In the genomic region with DNA sequence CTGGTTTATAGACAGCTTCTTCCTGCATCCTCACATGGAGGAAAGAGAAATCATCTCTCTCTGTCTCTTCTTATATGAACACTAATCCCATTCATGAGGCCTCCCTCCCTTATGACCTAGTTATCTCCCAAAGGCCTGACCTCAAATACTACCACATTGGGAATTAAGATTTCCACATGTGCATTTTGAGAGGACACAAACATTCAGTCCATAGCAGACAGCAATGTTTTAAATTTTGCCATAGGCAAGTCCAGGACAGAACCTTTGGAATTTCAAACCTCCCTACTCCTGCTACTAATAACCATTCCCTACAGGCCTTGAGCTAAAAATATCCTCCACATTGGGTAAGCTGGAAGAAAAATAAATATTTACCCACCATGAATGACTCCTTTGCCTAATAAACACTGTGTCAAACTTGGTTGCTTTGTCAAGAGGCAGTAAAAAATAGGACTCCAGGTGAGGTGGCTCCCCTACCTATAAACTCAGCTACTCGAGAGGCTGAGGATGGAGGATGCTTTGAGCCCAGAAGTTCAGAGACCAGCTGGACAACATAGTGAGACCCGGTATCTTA, we compare ENCODE assay signal across 19 cellular contexts.
DNase-seq lines count a peak whose midpoint lies in the region; ATAC-seq and TF ChIP-seq lines count a peak whose summit lies in the region.
"Had no signal": no experiment of that assay in that cellular context is flagged by ENCODE, and none has a peak within 500 bp of the region (broad histone marks: within the 10 kb centered on the region; RNA-seq: fewer than 3 reads in every experiment).

No MANE protein-coding gene starts in this region.

- H3K9me2 ChIP-seq in PC-3 (replicated peaks; ENCODE audit: low read length) (no peaks in the 10 kb centered on the region), hepatocyte (replicated peaks; ENCODE audit: insufficient read depth) (no peaks in the 10 kb centered on the region)
- H3K9me2 ChIP-seq: SK-N-SH had no signal

- no TSS peak for BruUV-seq in PC-3 (replicated peaks; lab: Mats Ljungman, UMichigan)

- H3K4me2 ChIP-seq in PC-3 (ENCODE audit: low read length) (peak overlapping the region; percentile 35), hepatocyte (peak overlapping the region; percentile 25)
- H3K4me2 ChIP-seq: SK-N-SH had no signal

- no peaks in the 10 kb centered on the region for H3F3A ChIP-seq in PC-3 (ENCODE audit: low read length, unreplicated experiment)

- H3K27ac ChIP-seq in PC-3 (ENCODE audit: low read length) (peak overlapping the region; percentile 53), hepatocyte (peak overlapping the region; percentile 65), upper lobe of right lung (no peak overlapping the region), vagina (no peak overlapping the region)
- H3K27ac ChIP-seq: skin epidermis had no signal

- H3K4me3 ChIP-seq in PC-3 (ENCODE audit: low read length) (no peak overlapping the region), hepatocyte (no peak overlapping the region), upper lobe of right lung (no peak overlapping the region), vagina (no peak overlapping the region)
- H3K4me3 ChIP-seq: skin epidermis had no signal

- H3K27me3 ChIP-seq in PC-3 (ENCODE audit: low read length) (no peaks in the 10 kb centered on the region), hepatocyte (peaks cover 6% of the 10 kb centered on the region), upper lobe of right lung (no peaks in the 10 kb centered on the region), vagina (no peaks in the 10 kb centered on the region)

- peak; percentile 95 for ATAC-seq in PC-3
- ATAC-seq in upper lobe of right lung = peak; percentile 81
- ATAC-seq: activated CD8-positive, alpha-beta T cell treated with anti-CD3 and anti-CD28 coated beads, Interleukin-2, amount 10 ng/mL, durations not matched to agents 7 days and 5 days; activated T-cell treated with anti-CD3 and anti-CD28 coated beads, Interleukin-2, amount 50 U/mL, for 72 hours had no signal

- H3K79me2 ChIP-seq in PC-3 (ENCODE audit: low read length) (no peaks in the 10 kb centered on the region), hepatocyte (no peaks in the 10 kb centered on the region)

- POLR2A ChIA-PET in PC-3 (lab: Charles Lee; ENCODE audit: unreplicated experiment) = interaction anchor here (0.6 to 1.0 kb wide), 2 partner anchors 12 to 26 kb away, joined by 3 to 5 read pairs; no protein-coding TSS in a partner anchor

- peak; percentile 1 to 60 (median 17) for DNase-seq in NCI-H1417 (lab: John Stamatoyannopoulos, UW)
- DNase-seq in NCI-H1417 treated with DMSO at 0.1 percent for 48 hours (lab: John Stamatoyannopoulos, UW) = no peak
- peak; percentile 90 for DNase-seq in PC-3
- peak; percentile 33 for DNase-seq in hepatocyte (ENCODE audit: low spot score)
- no peak for DNase-seq in upper lobe of right lung
- no peak for DNase-seq in vagina (ENCODE audit: extremely low spot score in 2 of 2)
- DNase-seq in CD1c-positive myeloid dendritic cell (ENCODE audit: extremely low spot score) = no peak
- DNase-seq in SHP77 (lab: John Stamatoyannopoulos, UW) = no peak
- DNase-seq: 8988T; activated CD8-positive, alpha-beta T cell treated with anti-CD3 and anti-CD28 coated beads, Interleukin-2, amount 10 ng/mL, durations not matched to agents 7 days and 5 days; activated naive CD8-positive, alpha-beta T cell treated with anti-CD3 and anti-CD28 coated beads, Interleukin-2, amount 10 ng/mL, durations not matched to agents 7 days and 5 days; activated T-cell treated with anti-CD3 and anti-CD28 coated beads, Interleukin-2, amount 50 U/mL, for 72 hours; C1 segment of cervical spinal cord; NCI-H1092; NCI-H2227 treated with DMSO at 0.1 percent for 48 hours; occipital lobe; SK-N-SH; stimulated activated CD4-positive, alpha-beta T cell treated with anti-CD3 and anti-CD28 coated beads, Interleukin-4, amount 100 ng/mL, for 4 hours had no signal

- H2AFZ ChIP-seq in PC-3 (ENCODE audit: low read length) = peak overlapping the region; percentile 13; the same call in 1 of the 2 replicates
- H2AFZ ChIP-seq in hepatocyte = no peak overlapping the region

- no peak overlapping the region for H3K9ac ChIP-seq in PC-3 (ENCODE audit: low read length)
- H3K9ac ChIP-seq: SK-N-SH had no signal

- 31% methylated on average over 2 of the region's 2 CpGs for WGBS in hepatocyte (ENCODE audit: low lambda C conversion rate, missing lambda C conversion rate)

- intact Hi-C loops in PC-3 (cut with micrococcal nuclease) = loop anchor here (1.0 kb wide), 1 partner anchor 38 kb away; no protein-coding TSS in a partner anchor
- intact Hi-C loops in upper lobe of right lung (cut with DNase I) = no loop called here
- intact Hi-C loops in vagina (cut with DNase I) = no loop called here

- H3K36me3 ChIP-seq in PC-3 (ENCODE audit: low read depth, low read length) (no peaks in the 10 kb centered on the region), hepatocyte (replicated peaks; ENCODE audit: insufficient read depth, low read depth) (no peaks in the 10 kb centered on the region), upper lobe of right lung (no peaks in the 10 kb centered on the region), vagina (no peaks in the 10 kb centered on the region)

- TF ChIP-seq POLR2A in vagina (IDR thresholded peaks at IDR 0.05) = no peak

- H3K9me3 ChIP-seq in PC-3 (ENCODE audit: low read length) (no peaks in the 10 kb centered on the region), hepatocyte (ENCODE audit: low read depth) (no peaks in the 10 kb centered on the region), upper lobe of right lung (no peaks in the 10 kb centered on the region), vagina (no peaks in the 10 kb centered on the region)
- H3K9me3 ChIP-seq: SK-N-SH had no signal

- TF ChIP-seq CTCF in PC-3 (conservative IDR thresholded peaks at IDR 0.05; ENCODE audit: low read depth, low read length) (no peak), hepatocyte (IDR thresholded peaks at IDR 0.05; ENCODE audit: poor library complexity) (no peak), upper lobe of right lung (IDR thresholded peaks at IDR 0.05) (no peak), vagina (IDR thresholded peaks at IDR 0.05) (no peak)

- H3K4me1 ChIP-seq in PC-3 (ENCODE audit: insufficient read depth, low read length) (peaks cover 20% of the 10 kb centered on the region), hepatocyte (ENCODE audit: insufficient read depth) (peaks cover 8% of the 10 kb centered on the region), upper lobe of right lung (no peaks in the 10 kb centered on the region), vagina (no peaks in the 10 kb centered on the region)

- no peaks in the 10 kb centered on the region for H4K20me1 ChIP-seq in PC-3 (ENCODE audit: low read length)
- H4K20me1 ChIP-seq in hepatocyte (ENCODE audit: insufficient read depth, poor library complexity, severe bottlenecking) = no peaks in the 10 kb centered on the region

- CTCF ChIA-PET in PC-3 (lab: Charles Lee) = interaction anchor here (0.5 to 1.0 kb wide), 3 partner anchors 112 to 214 kb away, joined by 3 to 4 read pairs (median 4); no protein-coding TSS in a partner anchor

Comparison
In these comparisons a context has a peak if more than half of its experiments do, and no peak if none do; other contexts are left out.
1. DNase-seq: peak in NCI-H1417 (3 of 3), PC-3 (single experiment) and hepatocyte (single experiment); none in NCI-H1417 treated with DMSO at 0.1 percent for 48 hours (single experiment), upper lobe of right lung (single experiment), vagina (0 of 2), CD1c-positive myeloid dendritic cell (single experiment) and SHP77 (0 of 2).
2. H3K27ac ChIP-seq: peak in PC-3 (single experiment) and hepatocyte (single experiment); none in upper lobe of right lung (single experiment) and vagina (single experiment).